21 cellular contexts compared by ENCODE assay signal in genomic region chr7:143397710-143398530, GRCh38. TPM values are rescaled to one million over a fixed set of nuclear protein-coding genes. Genes with fewer than 3 reads are reported as not detected.
A peak's percentile ranks its signal among the peaks of the same experiment; 100 is the strongest.
DNase-seq lines count a peak whose midpoint lies in the region; ATAC-seq and TF ChIP-seq lines count a peak whose summit lies in the region.
"Had no signal": no experiment of that assay in that cellular context is flagged by ENCODE, and none has a peak within 500 bp of the region (broad histone marks: within the 10 kb centered on the region; RNA-seq: fewer than 3 reads in every experiment).

No MANE protein-coding gene starts in this region.

- H3K4me3 ChIP-seq in heart right ventricle: no peak overlapping the region
- H3K4me3 ChIP-seq: GM23248 had no signal

- peaks cover 4 to 38% (median 27%) of the 10 kb centered on the region in 9 donors for H3K4me1 ChIP-seq in heart right ventricle

- POLR2A ChIA-PET in activated CD8-positive, alpha-beta T cell treated with anti-CD3 and anti-CD28 coated beads for 36 hours (lab: Charles Lee): interaction anchor here (1.0 to 1.3 kb wide), 3 partner anchors 9 to 14 kb away, joined by 3 to 4 read pairs (median 3); no protein-coding TSS in a partner anchor
- POLR2A ChIA-PET in activated CD8-positive, alpha-beta T cell treated with anti-CD3 and anti-CD28 coated beads, Interleukin-2, amount 10 ng/mL, durations not matched to agents 7 days and 5 days (lab: Charles Lee): interaction anchor here (1.0 kb wide), 1 partner anchor 9 kb away, joined by 3 read pairs; no protein-coding TSS in a partner anchor
- POLR2A ChIA-PET in WTC11 (lab: Charles Lee): no interaction called here

- H3K27ac Mint-ChIP-seq in activated CD8-positive, alpha-beta T cell treated with anti-CD3 and anti-CD28 coated beads for 36 hours: peak overlapping the region; percentile 4
- no peak overlapping the region for H3K27ac Mint-ChIP-seq in activated CD8-positive, alpha-beta T cell treated with anti-CD3 and anti-CD28 coated beads, Interleukin-2, amount 10 ng/mL, durations not matched to agents 7 days and 5 days
- H3K27ac Mint-ChIP-seq in neural crest cell (ENCODE audit: unreplicated experiment) (peak overlapping the region; percentile 35), WTC11 (no peak overlapping the region)

- no peak overlapping the region for H3K4me3 Mint-ChIP-seq in activated CD8-positive, alpha-beta T cell treated with anti-CD3 and anti-CD28 coated beads for 36 hours
- H3K4me3 Mint-ChIP-seq in activated CD8-positive, alpha-beta T cell treated with anti-CD3 and anti-CD28 coated beads, Interleukin-2, amount 10 ng/mL, durations not matched to agents 7 days and 5 days: no peak overlapping the region
- H3K4me3 Mint-ChIP-seq in neural crest cell: no peak overlapping the region
- H3K4me3 Mint-ChIP-seq in WTC11: no peak overlapping the region

- CTCF ChIA-PET in activated CD8-positive, alpha-beta T cell treated with anti-CD3 and anti-CD28 coated beads for 36 hours (lab: Charles Lee): interaction anchor here (1.1 to 1.6 kb wide), 3 partner anchors 10 to 157 kb away, joined by 3 to 7 read pairs (median 6); partner anchors contain the start of gene EPHA1
- CTCF ChIA-PET in activated CD8-positive, alpha-beta T cell treated with anti-CD3 and anti-CD28 coated beads, Interleukin-2, amount 10 ng/mL, durations not matched to agents 7 days and 5 days (lab: Charles Lee): interaction anchor here (1.4 kb wide), 2 partner anchors 18 to 19 kb away, joined by 4 to 6 read pairs; no protein-coding TSS in a partner anchor
- CTCF ChIA-PET in WTC11 (lab: Charles Lee): interaction anchor here (0.8 to 1.5 kb wide), 3 partner anchors 10 to 18 kb away, joined by 3 to 6 read pairs (median 3); no protein-coding TSS in a partner anchor

- WGBS in heart right ventricle, 2 donors: 93 to 95% methylated on average over 16 of the region's 16 CpGs

- intact Hi-C loops in activated CD8-positive, alpha-beta T cell treated with anti-CD3 and anti-CD28 coated beads for 36 hours (cut with micrococcal nuclease): no loop called here
- intact Hi-C loops in cardiac septum (cut with DNase I) (no loop called here), heart right ventricle (cut with DNase I) (no loop called here)

- no peaks in the 10 kb centered on the region for H3K36me3 Mint-ChIP-seq in activated CD8-positive, alpha-beta T cell treated with anti-CD3 and anti-CD28 coated beads for 36 hours (ENCODE audit: low read depth)
- H3K36me3 Mint-ChIP-seq in activated CD8-positive, alpha-beta T cell treated with anti-CD3 and anti-CD28 coated beads, Interleukin-2, amount 10 ng/mL, durations not matched to agents 7 days and 5 days (ENCODE audit: low read depth): peaks cover 20% of the 10 kb centered on the region
- no peaks in the 10 kb centered on the region for H3K36me3 Mint-ChIP-seq in neural crest cell (ENCODE audit: low read depth)
- peaks cover 94% of the 10 kb centered on the region for H3K36me3 Mint-ChIP-seq in WTC11

- DNase-seq in activated CD8-positive, alpha-beta T cell treated with anti-CD3 and anti-CD28 coated beads for 36 hours: no peak
- DNase-seq in activated CD8-positive, alpha-beta T cell treated with anti-CD3 and anti-CD28 coated beads, Interleukin-2, amount 10 ng/mL, durations not matched to agents 7 days and 5 days: no peak
- DNase-seq in cardiac septum (ENCODE audit: low spot score) (peak; percentile 49), heart right ventricle (no peak), neural crest cell (ENCODE audit: low read depth, low spot score) (no peak), WTC11 (ENCODE audit: low spot score) (no peak), HuH-7 (ENCODE audit: low spot score) (no peak)
- DNase-seq in stimulated activated CD4-positive, alpha-beta T cell treated with anti-CD3 and anti-CD28 coated beads, Interleukin-12 subunit alpha, Interleukin-12 subunit beta, amount 100 ng/mL, for 4 hours: no peak
- DNase-seq: GF-D8, GM23248, NCI-H1436, NCI-H2029, NCI-H345, NCI-H524 treated with DMSO at 0.1 percent for 48 hours, SIG-M5 had no signal

- no peaks in the 10 kb centered on the region for H3K9me3 Mint-ChIP-seq in activated CD8-positive, alpha-beta T cell treated with anti-CD3 and anti-CD28 coated beads for 36 hours
- H3K9me3 Mint-ChIP-seq in activated CD8-positive, alpha-beta T cell treated with anti-CD3 and anti-CD28 coated beads, Interleukin-2, amount 10 ng/mL, durations not matched to agents 7 days and 5 days (ENCODE audit: insufficient read depth): no peaks in the 10 kb centered on the region
- H3K9me3 Mint-ChIP-seq in neural crest cell: no peaks in the 10 kb centered on the region
- no peaks in the 10 kb centered on the region for H3K9me3 Mint-ChIP-seq in WTC11

- TF ChIP-seq CTCF in activated CD8-positive, alpha-beta T cell treated with anti-CD3 and anti-CD28 coated beads for 36 hours (IDR thresholded peaks at IDR 0.05): no peak
- TF ChIP-seq CTCF in heart right ventricle (IDR thresholded peaks at IDR 0.05) (no peak), neural crest cell (conservative IDR thresholded peaks at IDR 0.05) (no peak), WTC11 (IDR thresholded peaks at IDR 0.05) (no peak)

- no peaks in the 10 kb centered on the region for H3K27me3 ChIP-seq in heart right ventricle

- no peak overlapping the region for H3K27ac ChIP-seq in heart right ventricle
- H3K27ac ChIP-seq: 22Rv1, GM23248, KMS-11 had no signal

- no peak for ATAC-seq in activated CD8-positive, alpha-beta T cell treated with anti-CD3 and anti-CD28 coated beads for 36 hours
- no peak for ATAC-seq in activated CD8-positive, alpha-beta T cell treated with anti-CD3 and anti-CD28 coated beads, Interleukin-2, amount 10 ng/mL, durations not matched to agents 7 days and 5 days
- ATAC-seq in heart right ventricle (no peak), WTC11 (no peak)
- ATAC-seq: HCT116, HepG2 had no signal

- H3K27me3 Mint-ChIP-seq in activated CD8-positive, alpha-beta T cell treated with anti-CD3 and anti-CD28 coated beads for 36 hours: no peaks in the 10 kb centered on the region
- no peaks in the 10 kb centered on the region for H3K27me3 Mint-ChIP-seq in activated CD8-positive, alpha-beta T cell treated with anti-CD3 and anti-CD28 coated beads, Interleukin-2, amount 10 ng/mL, durations not matched to agents 7 days and 5 days (ENCODE audit: low read depth)
- no peaks in the 10 kb centered on the region for H3K27me3 Mint-ChIP-seq in neural crest cell (ENCODE audit: low read depth)
- no peaks in the 10 kb centered on the region for H3K27me3 Mint-ChIP-seq in WTC11 (ENCODE audit: low read depth)

- no peaks in the 10 kb centered on the region for H3K9me3 ChIP-seq in heart right ventricle

- H3K36me3 ChIP-seq in heart right ventricle: peaks cover 0 to 4% (median 0%) of the 10 kb centered on the region in 9 donors

- peaks cover 7% of the 10 kb centered on the region for H3K4me1 Mint-ChIP-seq in activated CD8-positive, alpha-beta T cell treated with anti-CD3 and anti-CD28 coated beads for 36 hours (ENCODE audit: low read depth)
- peaks cover 11% of the 10 kb centered on the region for H3K4me1 Mint-ChIP-seq in activated CD8-positive, alpha-beta T cell treated with anti-CD3 and anti-CD28 coated beads, Interleukin-2, amount 10 ng/mL, durations not matched to agents 7 days and 5 days (ENCODE audit: low read depth)
- H3K4me1 Mint-ChIP-seq in neural crest cell (peaks cover 4% of the 10 kb centered on the region), WTC11 (no peaks in the 10 kb centered on the region; the same call in 1 of the 2 replicates)

TF ChIP-seq in WTC11, 78 proteins besides CTCF, POLR2A, EP300 and RAD21 (continues in another document):
- TF ChIP-seq SP1 (CRISPR knock-in tag; conservative IDR thresholded peaks at IDR 0.05): no peak
- no peak for TF ChIP-seq ATF1 (CRISPR knock-in tag; IDR thresholded peaks at IDR 0.05)
- TF ChIP-seq, protein P1, sequence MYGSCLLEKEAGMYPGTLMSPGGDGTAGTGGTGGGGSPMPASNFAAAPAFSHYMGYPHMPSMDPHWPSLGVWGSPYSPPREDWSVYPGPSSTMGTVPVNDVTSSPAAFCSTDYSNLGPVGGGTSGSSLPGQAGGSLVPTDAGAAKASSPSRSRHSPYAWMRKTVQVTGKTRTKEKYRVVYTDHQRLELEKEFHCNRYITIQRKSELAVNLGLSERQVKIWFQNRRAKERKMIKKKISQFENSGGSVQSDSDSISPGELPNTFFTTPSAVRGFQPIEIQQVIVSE (CRISPR knock-in tag; IDR thresholded peaks at IDR 0.05; ENCODE audit: borderline replicate concordance): no peak

RNA-seq across cellular contexts. Expression of gene EPHA1, which starts 10.7 kb away (rescaled TPM):
- total RNA-seq in activated CD8-positive, alpha-beta T cell treated with anti-CD3 and anti-CD28 coated beads for 36 hours: 1 to 10 TPM; 2.4 to 2.8 TPM
- total RNA-seq in activated CD8-positive, alpha-beta T cell treated with anti-CD3 and anti-CD28 coated beads, Interleukin-2, amount 10 ng/mL, durations not matched to agents 7 days and 5 days: 10 to 100 TPM; 12.4 to 15.7 TPM
- total RNA-seq in cardiac septum (not detected), heart right ventricle (under 1 TPM in 1 of 10 donors, not detected in 9; 0.39 TPM), neural crest cell (not detected in 2 replicates), WTC11 (2021) (159 to 203 TPM (median 162 TPM) in 3 replicates)
- under 1 TPM; 0.12 to 0.73 TPM for polyA plus RNA-seq in heart right ventricle
- total RNA-seq: GM23248, RPMI7951 had no signal

RNA-seq across cellular contexts. Expression of gene ZYX, which starts 16.8 kb away (rescaled TPM):
- total RNA-seq in activated CD8-positive, alpha-beta T cell treated with anti-CD3 and anti-CD28 coated beads for 36 hours: 100 to 1,000 TPM; 111 to 120 TPM
- 100 to 1,000 TPM; 179 to 192 TPM for total RNA-seq in activated CD8-positive, alpha-beta T cell treated with anti-CD3 and anti-CD28 coated beads, Interleukin-2, amount 10 ng/mL, durations not matched to agents 7 days and 5 days
- 126 TPM for total RNA-seq in cardiac septum
- total RNA-seq in heart right ventricle: 100 to 1,000 TPM in 2 of 10 donors, 10 to 100 TPM in 8; 48.5 to 148 (median 74.6) TPM
- 100 to 1,000 TPM in 1 of 2 donors, 10 to 100 TPM in 1; 58.9 to 152 TPM for polyA plus RNA-seq in heart right ventricle
- total RNA-seq in neural crest cell: 61.7 and 64.7 TPM in 2 replicates
- 166 to 179 TPM (median 167 TPM) in 3 replicates for total RNA-seq in WTC11 (2021)

RNA-seq across cellular contexts. Expression of gene FAM131B, which starts 35.4 kb away (rescaled TPM):
- total RNA-seq in activated CD8-positive, alpha-beta T cell treated with anti-CD3 and anti-CD28 coated beads for 36 hours: 1 to 10 TPM; 2.7 to 2.9 TPM
- 1 to 10 TPM; 2.2 to 2.4 TPM for total RNA-seq in activated CD8-positive, alpha-beta T cell treated with anti-CD3 and anti-CD28 coated beads, Interleukin-2, amount 10 ng/mL, durations not matched to agents 7 days and 5 days
- total RNA-seq in cardiac septum (0.19 TPM), heart right ventricle (1 to 10 TPM in 1 of 10 donors, under 1 TPM in 8, not detected in 1; 0.07 to 1.2 (median 0.39) TPM), neural crest cell (15.0 and 15.5 TPM in 2 replicates), WTC11 (2021) (24.0 to 26.3 TPM (median 25.3 TPM) in 3 replicates)
- under 1 TPM; 0.22 to 0.37 TPM for polyA plus RNA-seq in heart right ventricle
- total RNA-seq: RPMI7951 had no signal
- polyA plus RNA-seq: HepG2 had no signal

RNA-seq across cellular contexts. Expression of gene TAS2R60, which starts 45.3 kb away (rescaled TPM):
- total RNA-seq in activated CD8-positive, alpha-beta T cell treated with anti-CD3 and anti-CD28 coated beads for 36 hours: not detected
- under 1 TPM; 0.26 to 0.29 TPM for total RNA-seq in activated CD8-positive, alpha-beta T cell treated with anti-CD3 and anti-CD28 coated beads, Interleukin-2, amount 10 ng/mL, durations not matched to agents 7 days and 5 days
- not detected for total RNA-seq in cardiac septum
- not detected for total RNA-seq in heart right ventricle
- not detected for polyA plus RNA-seq in heart right ventricle
- not detected in 2 replicates for total RNA-seq in neural crest cell
- 0.21 to 0.39 TPM (median 0.24 TPM) in 3 replicates for total RNA-seq in WTC11 (2021)
- total RNA-seq: GM23248, HepG2, RPMI7951 had no signal
- polyA plus RNA-seq: AG04450, GM23248, HepG2 had no signal

Comparison
In these comparisons a context has a peak if more than half of its experiments do, and no peak if none do; other contexts are left out.
1. H3K27ac Mint-ChIP-seq: peak in activated CD8-positive, alpha-beta T cell treated with anti-CD3 and anti-CD28 coated beads for 36 hours (single experiment) and neural crest cell (single experiment); none in activated CD8-positive, alpha-beta T cell treated with anti-CD3 and anti-CD28 coated beads, Interleukin-2, amount 10 ng/mL, durations not matched to agents 7 days and 5 days (single experiment) and WTC11 (single experiment).